Comparison of ENCODE assay signal across 32 cellular contexts in genomic region chr6:29491574-29491973, GRCh38. TPM values are rescaled to one million over a fixed set of nuclear protein-coding genes. Genes with fewer than 3 reads are reported as not detected.
"Had no signal": no experiment of that assay in that cellular context is flagged by ENCODE, and none has a peak within 500 bp of the region (broad histone marks: within the 10 kb centered on the region; RNA-seq: fewer than 3 reads in every experiment).

No MANE protein-coding gene starts in this region.

- H3K4me3 ChIP-seq: left lung, lower lobe of right lung, mucosa of descending colon, ovary, right atrium auricular region, right lobe of liver, smooth muscle cell, stomach, testis, thyroid gland, transverse colon, upper lobe of left lung, vagina had no signal

- H3K27ac Mint-ChIP-seq: natural killer cell treated with Interleukin-12 subunit alpha and Interleukin-12 subunit beta and Interleukin-15 and Interleukin-18, amount 100 ng/mL, for 72 hours; progenitor cell of endocrine pancreas; stimulated activated naive B cell treated with anti-CD40 and anti-IgM and Interleukin-4, amounts not matched to agents 10 μg/mL and 1 μg/mL and 100 μg/mL, for 72 hours had no signal

- H3K36me3 ChIP-seq: left lung, lower lobe of right lung, ovary, right atrium auricular region, right lobe of liver, stomach, thyroid gland, transverse colon, upper lobe of left lung, vagina had no signal

- H3K4me1 Mint-ChIP-seq: stimulated activated naive B cell treated with anti-CD40 and anti-IgM and Interleukin-4, amounts not matched to agents 10 μg/mL and 1 μg/mL and 100 μg/mL, for 72 hours had no signal

- DNase-seq: hippocampal formation; kidney glomerular epithelial cell; left cardiac atrium; left lung; lower lobe of right lung; midbrain; mucosa of descending colon; naive thymus-derived CD4-positive, alpha-beta T cell; ovary; right lobe of liver; stimulated activated CD4-positive, alpha-beta T cell treated with anti-CD3 and anti-CD28 coated beads, Interleukin-1b, Interleukin-23, amount 100 ng/mL, for 48 hours; stimulated activated CD4-positive, alpha-beta T cell treated with anti-CD3 and anti-CD28 coated beads, Interleukin-4, amount 100 ng/mL, for 1 hour; stimulated activated naive B cell treated with anti-CD40 and anti-IgM and Interleukin-4, amounts not matched to agents 10 μg/mL and 1 μg/mL and 100 μg/mL, for 72 hours; stimulated activated naive CD8-positive, alpha-beta T cell treated with anti-CD3 and anti-CD28 coated beads, Interleukin-15, Interleukin-2, amounts not matched to agents 100 U/mL and 50 U/mL, for 24 hours; stomach; testis; thyroid gland; transverse colon; upper lobe of left lung had no signal

- ATAC-seq: left cardiac atrium; left lung; lower lobe of right lung; mucosa of descending colon; natural killer cell treated with Interleukin-12 subunit alpha and Interleukin-12 subunit beta and Interleukin-15 and Interleukin-18, amount 100 ng/mL, for 72 hours; right lobe of liver; stimulated activated naive B cell treated with anti-CD40 and anti-IgM and Interleukin-4, amounts not matched to agents 10 μg/mL and 1 μg/mL and 100 μg/mL, for 72 hours; stimulated activated naive CD8-positive, alpha-beta T cell treated with anti-CD3 and anti-CD28 coated beads, Interleukin-15, Interleukin-2, amounts not matched to agents 100 U/mL and 50 U/mL, for 24 hours had no signal

- H3K4me2 ChIP-seq: smooth muscle cell had no signal

- H3K9me3 ChIP-seq: left lung, lower lobe of right lung, mucosa of descending colon, ovary, right atrium auricular region, right lobe of liver, stomach, testis, thyroid gland, transverse colon, upper lobe of left lung, vagina had no signal

- H3K36me3 Mint-ChIP-seq: naive thymus-derived CD4-positive, alpha-beta T cell; natural killer cell treated with Interleukin-12 subunit alpha and Interleukin-12 subunit beta and Interleukin-15 and Interleukin-18, amount 100 ng/mL, for 72 hours; stimulated activated naive B cell treated with anti-CD40 and anti-IgM and Interleukin-4, amounts not matched to agents 10 μg/mL and 1 μg/mL and 100 μg/mL, for 72 hours had no signal

- H3K27me3 ChIP-seq: left lung, ovary, right atrium auricular region, right lobe of liver, stomach, testis, thyroid gland, transverse colon, upper lobe of left lung, vagina had no signal

- H3K4me3 Mint-ChIP-seq: naive thymus-derived CD4-positive, alpha-beta T cell; natural killer cell treated with Interleukin-12 subunit alpha and Interleukin-12 subunit beta and Interleukin-15 and Interleukin-18, amount 100 ng/mL, for 72 hours; stimulated activated naive B cell treated with anti-CD40 and anti-IgM and Interleukin-4, amounts not matched to agents 10 μg/mL and 1 μg/mL and 100 μg/mL, for 72 hours had no signal

- H3K9me3 Mint-ChIP-seq: natural killer cell treated with Interleukin-12 subunit alpha and Interleukin-12 subunit beta and Interleukin-15 and Interleukin-18, amount 100 ng/mL, for 72 hours had no signal

- H3K4me1 ChIP-seq: left lung, lower lobe of right lung, right atrium auricular region, right lobe of liver, stomach, testis, thyroid gland, transverse colon, upper lobe of left lung, vagina had no signal

- H3K27ac ChIP-seq: left lung, lower lobe of right lung, ovary, right atrium auricular region, right lobe of liver, stomach, testis, thyroid gland, transverse colon, upper lobe of left lung, vagina had no signal

RNA-seq across cellular contexts. Expression of gene MAS1L, which starts 3.8 kb away (rescaled TPM):
- total RNA-seq: left lung; liver; mesenteric fat pad; myocyte; naive thymus-derived CD4-positive, alpha-beta T cell; natural killer cell treated with Interleukin-12 subunit alpha and Interleukin-12 subunit beta and Interleukin-15 and Interleukin-18, amount 100 ng/mL, for 72 hours; omental fat pad; ovary; progenitor cell of endocrine pancreas; pulmonary artery endothelial cell; renal cortical epithelial cell; right atrium auricular region; right lobe of liver; skeletal muscle tissue; smooth muscle cell; testis; thyroid gland; transverse colon; vagina had no signal

RNA-seq across cellular contexts. Expression of gene OR2H1, which starts 34.6 kb away (rescaled TPM):
- total RNA-seq: left cardiac atrium; left lung; liver; lower lobe of right lung; mesenteric fat pad; mucosa of descending colon; myocyte; naive thymus-derived CD4-positive, alpha-beta T cell; natural killer cell treated with Interleukin-12 subunit alpha and Interleukin-12 subunit beta and Interleukin-15 and Interleukin-18, amount 100 ng/mL, for 72 hours; omental fat pad; ovary; progenitor cell of endocrine pancreas; pulmonary artery endothelial cell; renal cortical epithelial cell; right atrium auricular region; right lobe of liver; skeletal muscle tissue; smooth muscle cell; stomach; thyroid gland; transverse colon; upper lobe of left lung; urinary bladder; vagina had no signal

RNA-seq across cellular contexts. Expression of gene OR11A1, which starts 34.7 kb away (rescaled TPM):
- total RNA-seq: left cardiac atrium; left lung; liver; lower lobe of right lung; mesenteric fat pad; mucosa of descending colon; myocyte; naive thymus-derived CD4-positive, alpha-beta T cell; natural killer cell treated with Interleukin-12 subunit alpha and Interleukin-12 subunit beta and Interleukin-15 and Interleukin-18, amount 100 ng/mL, for 72 hours; omental fat pad; ovary; progenitor cell of endocrine pancreas; pulmonary artery endothelial cell; renal cortical epithelial cell; right atrium auricular region; right lobe of liver; skeletal muscle tissue; smooth muscle cell; stomach; thyroid gland; transverse colon; upper lobe of left lung; urinary bladder; vagina had no signal

RNA-seq across cellular contexts. Expression of gene OR10C1, which starts 52.5 kb away (rescaled TPM):
- total RNA-seq: left cardiac atrium; left lung; liver; lower lobe of right lung; mesenteric fat pad; mucosa of descending colon; myocyte; naive thymus-derived CD4-positive, alpha-beta T cell; natural killer cell treated with Interleukin-12 subunit alpha and Interleukin-12 subunit beta and Interleukin-15 and Interleukin-18, amount 100 ng/mL, for 72 hours; omental fat pad; ovary; progenitor cell of endocrine pancreas; pulmonary artery endothelial cell; renal cortical epithelial cell; right atrium auricular region; right lobe of liver; skeletal muscle tissue; smooth muscle cell; stomach; thyroid gland; transverse colon; upper lobe of left lung; urinary bladder; vagina had no signal
